ENCODE assay signal across 16 cellular contexts in genomic region chr16:11542069-11542775, GRCh38.
"Had no signal": no experiment of that assay in that cellular context is flagged by ENCODE, and none has a peak within 500 bp of the region (broad histone marks: within the 10 kb centered on the region; RNA-seq: fewer than 3 reads in every experiment).

No MANE protein-coding gene starts in this region.

- H3K27ac ChIP-seq: brain microvascular endothelial cell, epithelial cell of prostate, foreskin keratinocyte, heart left ventricle, psoas muscle, testis, upper lobe of right lung had no signal

- H3K9me3 ChIP-seq: heart left ventricle, psoas muscle, testis, upper lobe of right lung had no signal

- ATAC-seq: activated CD8-positive, alpha-beta T cell treated with anti-CD3 and anti-CD28 coated beads for 36 hours; foreskin keratinocyte; heart left ventricle; psoas muscle; upper lobe of right lung had no signal

- H3K4me3 ChIP-seq: heart left ventricle, psoas muscle, testis, upper lobe of right lung had no signal

- FAIRE-seq: islet of Langerhans had no signal

- DNase-seq: activated CD8-positive, alpha-beta memory T cell treated with anti-CD3 and anti-CD28 coated beads, Interleukin-2, amount 50 U/mL, for 48 hours; activated CD8-positive, alpha-beta T cell treated with anti-CD3 and anti-CD28 coated beads for 36 hours; activated naive CD4-positive, alpha-beta T cell treated with Interleukin-2 at 50 U/mL for 16 hours; amniotic stem cell; brain microvascular endothelial cell; effector CD4-positive, alpha-beta T cell; foreskin keratinocyte; psoas muscle; stimulated activated CD4-positive, alpha-beta T cell treated with anti-CD3 and anti-CD28 coated beads, Interleukin-12 subunit alpha, Interleukin-12 subunit beta, amount 100 ng/mL, for 4 hours; stimulated activated CD4-positive, alpha-beta T cell treated with anti-CD3 and anti-CD28 coated beads, Interleukin-2, amount 100 ng/mL, for 48 hours; T-helper 9 cell; testis; upper lobe of right lung had no signal

- H3K4me1 ChIP-seq: foreskin keratinocyte, testis had no signal

- H3K36me3 ChIP-seq: brain microvascular endothelial cell had no signal

- H3K27me3 ChIP-seq: brain microvascular endothelial cell, foreskin keratinocyte, heart left ventricle, testis, upper lobe of right lung had no signal
